39 cellular contexts compared by ENCODE assay signal in genomic region chr2:211126256-211126655, GRCh38.
"Had no signal": no experiment of that assay in that cellular context is flagged by ENCODE, and none has a peak within 500 bp of the region (broad histone marks: within the 10 kb centered on the region; RNA-seq: fewer than 3 reads in every experiment).

No MANE protein-coding gene starts in this region.

- H3K36me3 ChIP-seq: adrenal gland, ascending aorta, brain microvascular endothelial cell, breast epithelium, cardiac muscle cell had no signal

- DNase-seq: activated effector memory CD4-positive, alpha-beta T cell treated with anti-CD3 and anti-CD28 coated beads, Interleukin-2, amount 50 U/mL, for 16 hours; activated effector memory CD4-positive, alpha-beta T cell treated with Interleukin-2 at 50 U/mL for 16 hours; activated gamma-delta T cell; activated gamma-delta T cell treated with Interleukin-2 at 50 U/mL for 16 hours; activated naive CD4-positive, alpha-beta T cell; activated naive CD4-positive, alpha-beta T cell treated with anti-CD3 and anti-CD28 coated beads for 36 hours; activated naive CD4-positive, alpha-beta T cell treated with anti-CD3 and anti-CD28 coated beads, Interleukin-2, amount 10 ng/mL, durations not matched to agents 7 days and 5 days; activated naive CD4-positive, alpha-beta T cell treated with anti-CD3 and anti-CD28 coated beads, Interleukin-2, amount 50 U/mL, for 16 hours; activated naive CD4-positive, alpha-beta T cell treated with Interleukin-2 at 50 U/mL for 16 hours; activated naive CD8-positive, alpha-beta T cell treated with anti-CD3 and anti-CD28 coated beads for 36 hours; activated naive CD8-positive, alpha-beta T cell treated with anti-CD3 and anti-CD28 coated beads, Interleukin-2, amount 10 ng/mL, durations not matched to agents 7 days and 5 days; activated naive CD8-positive, alpha-beta T cell treated with anti-CD3 and anti-CD28 coated beads, Interleukin-2, amount 50 U/mL, for 24 hours; activated T-cell treated with anti-CD3 and anti-CD28 coated beads, Interleukin-2, amount 50 U/mL, for 1 hour; activated T-cell treated with anti-CD3 and anti-CD28 coated beads, Interleukin-2, amount 50 U/mL, for 24 hours; activated T-cell treated with anti-CD3 and anti-CD28 coated beads, Interleukin-2, amount 50 U/mL, for 4 hours; activated T-cell treated with anti-CD3 and anti-CD28 coated beads, Interleukin-2, amount 50 U/mL, for 48 hours; activated T-cell treated with anti-CD3 and anti-CD28 coated beads, Interleukin-2, amount 50 U/mL, for 72 hours; adrenal gland; amniotic stem cell; amygdala; anterior cingulate cortex; aorta; body of pancreas; brain microvascular endothelial cell; caudate nucleus; central memory CD4-positive, alpha-beta T cell; cerebellar nuclear complex had no signal

- H3K27me3 ChIP-seq: adrenal gland, ascending aorta, body of pancreas, brain microvascular endothelial cell, breast epithelium, cardiac muscle cell had no signal

- H3K27ac Mint-ChIP-seq: activated naive CD4-positive, alpha-beta T cell treated with anti-CD3 and anti-CD28 coated beads for 36 hours; activated naive CD4-positive, alpha-beta T cell treated with anti-CD3 and anti-CD28 coated beads, Interleukin-2, amount 10 ng/mL, durations not matched to agents 7 days and 5 days; activated naive CD4-positive, alpha-beta T cell treated with anti-CD3 and anti-CD28 coated beads, Interleukin-2, amount 50 U/mL, for 24 hours; activated naive CD4-positive, alpha-beta T cell treated with anti-CD3 and anti-CD28 coated beads, Interleukin-2, amount 50 U/mL, for 72 hours; activated naive CD8-positive, alpha-beta T cell; activated naive CD8-positive, alpha-beta T cell treated with anti-CD3 and anti-CD28 coated beads for 36 hours; activated naive CD8-positive, alpha-beta T cell treated with anti-CD3 and anti-CD28 coated beads, Interleukin-2, amount 10 ng/mL, durations not matched to agents 7 days and 5 days; activated naive CD8-positive, alpha-beta T cell treated with anti-CD3 and anti-CD28 coated beads, Interleukin-2, amount 50 U/mL, for 24 hours; activated T-cell treated with anti-CD3 and anti-CD28 coated beads, Interleukin-2, amount 50 U/mL, for 24 hours; activated T-cell treated with anti-CD3 and anti-CD28 coated beads, Interleukin-2, amount 50 U/mL, for 72 hours; activated T-helper 1 cell treated with anti-CD3 and anti-CD28 coated beads, Interleukin-12 subunit alpha, Interleukin-12 subunit beta, Interleukin-2, Interleukin-4 antibody, amounts not matched to agents 30 ng/mL and 10 ng/mL and 1 ng/mL, durations not matched to agents 14 hours and 24 hours and 36 hours; activated T-helper 17 cell treated with anti-CD3 and anti-CD28 coated beads, Interleukin-2, amount 50 U/mL, for 72 hours; activated T-helper 2 cell treated with anti-CD3 and anti-CD28 coated beads, Interferon-gamma antibody, Interleukin-2, Interleukin-4, amounts not matched to agents 10 μg/mL and 5 μg/mL and 100 μg/mL, durations not matched to agents 14 hours and 24 hours and 36 hours; brain had no signal

- H3K4me3 ChIP-seq: adrenal gland, ascending aorta, body of pancreas, breast epithelium, cardiac muscle cell had no signal

- H3K9me3 ChIP-seq: adrenal gland, ascending aorta, body of pancreas, breast epithelium had no signal

- H3K27ac ChIP-seq: adrenal gland, ascending aorta, body of pancreas, brain microvascular endothelial cell, breast epithelium, cardiac muscle cell had no signal

- FAIRE-seq: bronchial epithelial cell had no signal

- H3K36me3 Mint-ChIP-seq: activated naive CD4-positive, alpha-beta T cell treated with anti-CD3 and anti-CD28 coated beads, Interleukin-2, amount 10 ng/mL, durations not matched to agents 7 days and 5 days; activated naive CD4-positive, alpha-beta T cell treated with anti-CD3 and anti-CD28 coated beads, Interleukin-2, amount 50 U/mL, for 24 hours; activated naive CD4-positive, alpha-beta T cell treated with anti-CD3 and anti-CD28 coated beads, Interleukin-2, amount 50 U/mL, for 72 hours; activated naive CD8-positive, alpha-beta T cell; activated naive CD8-positive, alpha-beta T cell treated with anti-CD3 and anti-CD28 coated beads for 36 hours; activated naive CD8-positive, alpha-beta T cell treated with anti-CD3 and anti-CD28 coated beads, Interleukin-2, amount 10 ng/mL, durations not matched to agents 7 days and 5 days; brain had no signal

- H3K9me3 Mint-ChIP-seq: activated naive CD4-positive, alpha-beta T cell treated with anti-CD3 and anti-CD28 coated beads, Interleukin-2, amount 10 ng/mL, durations not matched to agents 7 days and 5 days; activated naive CD4-positive, alpha-beta T cell treated with anti-CD3 and anti-CD28 coated beads, Interleukin-2, amount 50 U/mL, for 24 hours; activated naive CD8-positive, alpha-beta T cell treated with anti-CD3 and anti-CD28 coated beads, Interleukin-2, amount 10 ng/mL, durations not matched to agents 7 days and 5 days; activated naive CD8-positive, alpha-beta T cell treated with anti-CD3 and anti-CD28 coated beads, Interleukin-2, amount 50 U/mL, for 24 hours; activated T-cell treated with anti-CD3 and anti-CD28 coated beads, Interleukin-2, amount 50 U/mL, for 24 hours; activated T-helper 1 cell treated with anti-CD3 and anti-CD28 coated beads, Interleukin-12 subunit alpha, Interleukin-12 subunit beta, Interleukin-2, Interleukin-4 antibody, amounts not matched to agents 30 ng/mL and 10 ng/mL and 1 ng/mL, durations not matched to agents 14 hours and 24 hours and 36 hours; activated T-helper 17 cell treated with anti-CD3 and anti-CD28 coated beads, Interleukin-2, amount 50 U/mL, for 72 hours; activated T-helper 2 cell treated with anti-CD3 and anti-CD28 coated beads, Interferon-gamma antibody, Interleukin-2, Interleukin-4, amounts not matched to agents 10 μg/mL and 5 μg/mL and 100 μg/mL, durations not matched to agents 14 hours and 24 hours and 36 hours; brain had no signal

- H3K4me1 Mint-ChIP-seq: activated naive CD4-positive, alpha-beta T cell treated with anti-CD3 and anti-CD28 coated beads, Interleukin-2, amount 10 ng/mL, durations not matched to agents 7 days and 5 days; activated naive CD4-positive, alpha-beta T cell treated with anti-CD3 and anti-CD28 coated beads, Interleukin-2, amount 50 U/mL, for 24 hours; activated naive CD8-positive, alpha-beta T cell treated with anti-CD3 and anti-CD28 coated beads for 36 hours; activated naive CD8-positive, alpha-beta T cell treated with anti-CD3 and anti-CD28 coated beads, Interleukin-2, amount 10 ng/mL, durations not matched to agents 7 days and 5 days; activated naive CD8-positive, alpha-beta T cell treated with anti-CD3 and anti-CD28 coated beads, Interleukin-2, amount 50 U/mL, for 24 hours; activated T-helper 17 cell treated with anti-CD3 and anti-CD28 coated beads, Interleukin-2, amount 50 U/mL, for 72 hours; central memory CD8-positive, alpha-beta T cell had no signal

- ATAC-seq: activated naive CD4-positive, alpha-beta T cell treated with anti-CD3 and anti-CD28 coated beads, Interleukin-2, amount 50 U/mL, for 72 hours; activated naive CD8-positive, alpha-beta T cell treated with anti-CD3 and anti-CD28 coated beads, Interleukin-2, amount 50 U/mL, for 24 hours; activated T-cell treated with anti-CD3 and anti-CD28 coated beads, Interleukin-2, amount 50 U/mL, for 4 hours; activated T-cell treated with anti-CD3 and anti-CD28 coated beads, Interleukin-2, amount 50 U/mL, for 72 hours; activated T-helper 17 cell treated with anti-CD3 and anti-CD28 coated beads, Interleukin-2, amount 50 U/mL, for 72 hours; body of pancreas had no signal

- H3K4me3 Mint-ChIP-seq: activated naive CD4-positive, alpha-beta T cell treated with anti-CD3 and anti-CD28 coated beads for 36 hours; activated naive CD4-positive, alpha-beta T cell treated with anti-CD3 and anti-CD28 coated beads, Interleukin-2, amount 10 ng/mL, durations not matched to agents 7 days and 5 days; activated naive CD4-positive, alpha-beta T cell treated with anti-CD3 and anti-CD28 coated beads, Interleukin-2, amount 50 U/mL, for 24 hours; activated naive CD8-positive, alpha-beta T cell; activated naive CD8-positive, alpha-beta T cell treated with anti-CD3 and anti-CD28 coated beads for 36 hours; activated naive CD8-positive, alpha-beta T cell treated with anti-CD3 and anti-CD28 coated beads, Interleukin-2, amount 10 ng/mL, durations not matched to agents 7 days and 5 days; activated naive CD8-positive, alpha-beta T cell treated with anti-CD3 and anti-CD28 coated beads, Interleukin-2, amount 50 U/mL, for 24 hours; activated T-cell treated with anti-CD3 and anti-CD28 coated beads, Interleukin-2, amount 50 U/mL, for 24 hours; activated T-cell treated with anti-CD3 and anti-CD28 coated beads, Interleukin-2, amount 50 U/mL, for 4 hours; activated T-cell treated with anti-CD3 and anti-CD28 coated beads, Interleukin-2, amount 50 U/mL, for 72 hours; activated T-helper 1 cell treated with anti-CD3 and anti-CD28 coated beads, Interleukin-12 subunit alpha, Interleukin-12 subunit beta, Interleukin-2, Interleukin-4 antibody, amounts not matched to agents 30 ng/mL and 10 ng/mL and 1 ng/mL, durations not matched to agents 14 hours and 24 hours and 36 hours; activated T-helper 17 cell treated with anti-CD3 and anti-CD28 coated beads, Interleukin-2, amount 50 U/mL, for 72 hours; brain; central memory CD8-positive, alpha-beta T cell had no signal

- H3K4me1 ChIP-seq: adrenal gland, ascending aorta, body of pancreas, breast epithelium had no signal

- H3K27me3 Mint-ChIP-seq: activated naive CD4-positive, alpha-beta T cell treated with anti-CD3 and anti-CD28 coated beads, Interleukin-2, amount 10 ng/mL, durations not matched to agents 7 days and 5 days; activated naive CD8-positive, alpha-beta T cell; activated naive CD8-positive, alpha-beta T cell treated with anti-CD3 and anti-CD28 coated beads for 36 hours; activated naive CD8-positive, alpha-beta T cell treated with anti-CD3 and anti-CD28 coated beads, Interleukin-2, amount 10 ng/mL, durations not matched to agents 7 days and 5 days; activated naive CD8-positive, alpha-beta T cell treated with anti-CD3 and anti-CD28 coated beads, Interleukin-2, amount 50 U/mL, for 24 hours; activated T-cell treated with anti-CD3 and anti-CD28 coated beads, Interleukin-2, amount 50 U/mL, for 24 hours; activated T-helper 17 cell treated with anti-CD3 and anti-CD28 coated beads, Interleukin-2, amount 50 U/mL, for 72 hours; brain; central memory CD8-positive, alpha-beta T cell had no signal
